9 cellular contexts compared by ENCODE assay signal in genomic region chr17:12665263-12666210, GRCh38. TPM values are rescaled to one million over a fixed set of nuclear protein-coding genes. Genes with fewer than 3 reads are reported as not detected.
DNase-seq lines count a peak whose midpoint lies in the region; ATAC-seq and TF ChIP-seq lines count a peak whose summit lies in the region.
"Had no signal": no experiment of that assay in that cellular context is flagged by ENCODE, and none has a peak within 500 bp of the region (broad histone marks: within the 10 kb centered on the region; RNA-seq: fewer than 3 reads in every experiment).

Gene MYOCD (plus strand): TSS chr17:12665890. CDS start chr17:12666189, 299 bp downstream.

- H3K9me3 ChIP-seq in effector memory CD4-positive, alpha-beta T cell (ENCODE audit: control insufficient read depth, low read length): no peaks in the 10 kb centered on the region

- POLR2A ChIA-PET in activated CD4-positive, alpha-beta T cell treated with anti-CD3 and anti-CD28 coated beads for 36 hours (lab: Charles Lee): interaction anchor here (0.6 kb wide), 1 partner anchor 120 kb away, joined by 3 read pairs; no protein-coding TSS in a partner anchor

- H3K27ac Mint-ChIP-seq in activated CD4-positive, alpha-beta T cell treated with anti-CD3 and anti-CD28 coated beads for 36 hours: no peak within 1 kb of the TSS

- H3K4me1 ChIP-seq in urinary bladder (ENCODE audit: insufficient read depth): no peaks in the 10 kb centered on the region
- no peaks in the 10 kb centered on the region for H3K4me1 ChIP-seq in effector memory CD4-positive, alpha-beta T cell (ENCODE audit: control insufficient read depth, insufficient read depth, low read length, poor library complexity, severe bottlenecking)

- no peak within 1 kb of the TSS for H3K4me3 Mint-ChIP-seq in activated CD4-positive, alpha-beta T cell treated with anti-CD3 and anti-CD28 coated beads for 36 hours

- ATAC-seq in activated CD4-positive, alpha-beta T cell treated with anti-CD3 and anti-CD28 coated beads for 36 hours: no peak
- no peak for ATAC-seq in GM19467 (IDR thresholded peaks at IDR 0.05; ENCODE audit: unreplicated experiment)
- ATAC-seq in GM21515 (IDR thresholded peaks at IDR 0.05; ENCODE audit: unreplicated experiment): no peak

- peaks cover 0 to 65% (median 31%) of the 10 kb centered on the region in 45 donors for H3K27me3 ChIP-seq in dorsolateral prefrontal cortex
- H3K27me3 ChIP-seq in effector memory CD4-positive, alpha-beta T cell (replicated peaks; ENCODE audit: control insufficient read depth, insufficient read depth, low read length, poor library complexity, severe bottlenecking): no peaks in the 10 kb centered on the region

- no peak for TF ChIP-seq POLR2A in lower leg skin (IDR thresholded peaks at IDR 0.05)

- TF ChIP-seq CTCF in dorsolateral prefrontal cortex (IDR thresholded peaks at IDR 0.05 in 54 of 56, conservative IDR thresholded peaks at IDR 0.05 in 2 of 56; ENCODE audit: low read depth in 1 of 56, partially characterized antibody in 56 of 56): no peak
- no peak for TF ChIP-seq CTCF in lower leg skin (IDR thresholded peaks at IDR 0.05)

- no peaks in the 10 kb centered on the region for H3K4me1 Mint-ChIP-seq in activated CD4-positive, alpha-beta T cell treated with anti-CD3 and anti-CD28 coated beads for 36 hours

- DNase-seq in activated CD4-positive, alpha-beta T cell treated with anti-CD3 and anti-CD28 coated beads for 36 hours: peak; percentile 6
- no peak for DNase-seq in activated CD4-positive, alpha-beta T cell treated with anti-CD3 and anti-CD28 coated beads, Interleukin-2, amount 50 U/mL, for 1 hour
- DNase-seq in dorsolateral prefrontal cortex: no peak
- DNase-seq in lower leg skin (ENCODE audit: low spot score in 2 of 2): no peak
- no peak for DNase-seq in effector memory CD4-positive, alpha-beta T cell
- DNase-seq: NCI-H2081 treated with DMSO at 0.1 percent for 48 hours had no signal

- peaks cover 30% of the 10 kb centered on the region for H3K27me3 Mint-ChIP-seq in activated CD4-positive, alpha-beta T cell treated with anti-CD3 and anti-CD28 coated beads for 36 hours

- no peaks in the 10 kb centered on the region for H3K9me3 Mint-ChIP-seq in activated CD4-positive, alpha-beta T cell treated with anti-CD3 and anti-CD28 coated beads for 36 hours (ENCODE audit: low read depth)

- H3K36me3 Mint-ChIP-seq in activated CD4-positive, alpha-beta T cell treated with anti-CD3 and anti-CD28 coated beads for 36 hours (ENCODE audit: low read depth): no peaks in the 10 kb centered on the region

- CTCF ChIA-PET in activated CD4-positive, alpha-beta T cell treated with anti-CD3 and anti-CD28 coated beads for 36 hours (lab: Charles Lee): interaction anchor here (0.7 kb wide), 1 partner anchor 788 kb away, joined by 3 read pairs; no protein-coding TSS in a partner anchor

- intact Hi-C loops in activated CD4-positive, alpha-beta T cell treated with anti-CD3 and anti-CD28 coated beads for 36 hours (cut with DNase I, micrococcal nuclease): loop anchor here in 1 of 2 experiments (2.0 to 5.0 kb wide), 3 partner anchors 52 to 409 kb away; no protein-coding TSS in a partner anchor
- intact Hi-C loops in dorsolateral prefrontal cortex (cut with DNase I) (loop anchor here (5.0 to 10.0 kb wide), 4 partner anchors 118 to 483 kb away; no protein-coding TSS in a partner anchor), lower leg skin (cut with DNase I; ENCODE audit: low total_unique reads) (no loop called here)

- H3K4me3 ChIP-seq in dorsolateral prefrontal cortex (peak within 1 kb of the TSS; percentile 25 to 78 (median 58)), lower leg skin (ENCODE audit: low read depth, poor library complexity, severe bottlenecking) (peak within 1 kb of the TSS; percentile 2), urinary bladder (ENCODE audit: low read depth, low read length) (peak within 1 kb of the TSS; percentile 54)
- H3K4me3 ChIP-seq in effector memory CD4-positive, alpha-beta T cell (ENCODE audit: insufficient read depth, low read depth, low read length, poor library complexity, severe bottlenecking): no peak within 1 kb of the TSS

- H3K27ac ChIP-seq in dorsolateral prefrontal cortex (peak within 1 kb of the TSS in 9 of 59 donors; percentile 7 to 64 (median 43)), urinary bladder (ENCODE audit: low read depth) (peak within 1 kb of the TSS; percentile 25)
- H3K27ac ChIP-seq in effector memory CD4-positive, alpha-beta T cell (ENCODE audit: insufficient read depth, low read length, poor library complexity, severe bottlenecking): no peak within 1 kb of the TSS

- H3K36me3 ChIP-seq in urinary bladder (ENCODE audit: insufficient read depth): no peaks in the 10 kb centered on the region
- H3K36me3 ChIP-seq in effector memory CD4-positive, alpha-beta T cell (ENCODE audit: control insufficient read depth, insufficient read depth, low read length): no peaks in the 10 kb centered on the region

- 1% methylated on average over 58 to 71 of the region's 78 CpGs for WGBS in lower leg skin, 2 donors
- under 1% methylated on average over 78 of the region's 78 CpGs for WGBS in urinary bladder

RNA-seq across cellular contexts. Expression of gene MYOCD, which starts in this region (rescaled TPM):
- total RNA-seq in activated CD4-positive, alpha-beta T cell treated with anti-CD3 and anti-CD28 coated beads for 36 hours: not detected
- total RNA-seq in dorsolateral prefrontal cortex: 1 to 10 TPM in 61 of 120 experiments, under 1 TPM in 59; 0.06 to 8.7 (median 1.0) TPM
- total RNA-seq in lower leg skin: 1 to 10 TPM in 2 of 4 donors, under 1 TPM in 2; 0.80 to 9.3 (median 1.6) TPM
- total RNA-seq in urinary bladder: 59.5 TPM
- polyA plus RNA-seq in urinary bladder: 59.4 TPM

Comparison
In these comparisons a context has a peak if more than half of its experiments do, and no peak if none do; other contexts are left out.
1. Peak in DNase-seq in activated CD4-positive, alpha-beta T cell treated with anti-CD3 and anti-CD28 coated beads for 36 hours; RNA of the gene not detected or under 1 TPM.